ENCODE assay signal across 8 cellular contexts in genomic region chr3:150763841-150764483, GRCh38. TPM values are rescaled to one million over a fixed set of nuclear protein-coding genes. Genes with fewer than 3 reads are reported as not detected.
DNase-seq lines count a peak whose midpoint lies in the region; ATAC-seq and TF ChIP-seq lines count a peak whose summit lies in the region.

No MANE protein-coding gene starts in this region.

- peaks cover 43% of the 10 kb centered on the region for H3K4me1 Mint-ChIP-seq in activated CD4-positive, alpha-beta T cell treated with anti-CD3 and anti-CD28 coated beads, Interleukin-2, amount 10 ng/mL, durations not matched to agents 7 days and 5 days
- H3K4me1 Mint-ChIP-seq in endothelial cell (ENCODE audit: unreplicated experiment) = peaks cover 19% of the 10 kb centered on the region
- peaks cover 35% of the 10 kb centered on the region for H3K4me1 Mint-ChIP-seq in memory B cell

- H3K9me3 Mint-ChIP-seq in activated CD4-positive, alpha-beta T cell treated with anti-CD3 and anti-CD28 coated beads, Interleukin-2, amount 10 ng/mL, durations not matched to agents 7 days and 5 days = no peaks in the 10 kb centered on the region
- H3K9me3 Mint-ChIP-seq in endothelial cell (ENCODE audit: unreplicated experiment) (no peaks in the 10 kb centered on the region), memory B cell (no peaks in the 10 kb centered on the region)

- peak overlapping the region; percentile 92 for H3K4me3 Mint-ChIP-seq in activated CD4-positive, alpha-beta T cell treated with anti-CD3 and anti-CD28 coated beads, Interleukin-2, amount 10 ng/mL, durations not matched to agents 7 days and 5 days
- peak overlapping the region; percentile 97 for H3K4me3 Mint-ChIP-seq in endothelial cell (ENCODE audit: unreplicated experiment)
- H3K4me3 Mint-ChIP-seq in memory B cell = peak overlapping the region; percentile 99

- POLR2A ChIA-PET in activated CD4-positive, alpha-beta T cell treated with anti-CD3 and anti-CD28 coated beads, Interleukin-2, amount 10 ng/mL, durations not matched to agents 7 days and 5 days (lab: Charles Lee) = interaction anchor here (0.5 to 1.6 kb wide), 3 partner anchors 11 to 60 kb away, joined by 3 to 5 read pairs (median 3); partner anchors contain the start of gene ERICH6

- H3K36me3 Mint-ChIP-seq in activated CD4-positive, alpha-beta T cell treated with anti-CD3 and anti-CD28 coated beads, Interleukin-2, amount 10 ng/mL, durations not matched to agents 7 days and 5 days (ENCODE audit: low read depth) = peaks cover 25% of the 10 kb centered on the region
- H3K36me3 Mint-ChIP-seq in endothelial cell (ENCODE audit: low read depth, unreplicated experiment) (no peaks in the 10 kb centered on the region), memory B cell (no peaks in the 10 kb centered on the region)

- no peaks in the 10 kb centered on the region for H3K27me3 Mint-ChIP-seq in activated CD4-positive, alpha-beta T cell treated with anti-CD3 and anti-CD28 coated beads, Interleukin-2, amount 10 ng/mL, durations not matched to agents 7 days and 5 days
- H3K27me3 Mint-ChIP-seq in endothelial cell (ENCODE audit: unreplicated experiment) (peaks cover 11% of the 10 kb centered on the region), memory B cell (peaks cover 1% of the 10 kb centered on the region)

- TF ChIP-seq CTCF in endothelial cell (IDR thresholded peaks at IDR 0.05; ENCODE audit: unreplicated experiment) = no peak

- DNase-seq in activated T-cell treated with anti-CD3 and anti-CD28 coated beads for 24 hours (ENCODE audit: low read depth) (peak; percentile 28), NCI-H146 treated with DMSO at 0.1 percent for 48 hours (lab: John Stamatoyannopoulos, UW; ENCODE audit: unreplicated experiment) (peak; percentile 74), endothelial cell (ENCODE audit: low spot score) (peak; percentile 57), memory B cell (ENCODE audit: low spot score in 2 of 2) (no peak), stromal cell of bone marrow (ENCODE audit: low read depth) (peak; percentile 47)
- DNase-seq in activated T-cell treated with anti-CD3 and anti-CD28 coated beads, Interleukin-2, amount 50 U/mL, for 48 hours = no peak
- peak; percentile 51 for DNase-seq in activated CD4-positive, alpha-beta T cell treated with anti-CD3 and anti-CD28 coated beads, Interleukin-2, amount 10 ng/mL, durations not matched to agents 7 days and 5 days

- peak overlapping the region; percentile 100 for H3K27ac Mint-ChIP-seq in activated CD4-positive, alpha-beta T cell treated with anti-CD3 and anti-CD28 coated beads, Interleukin-2, amount 10 ng/mL, durations not matched to agents 7 days and 5 days
- H3K27ac Mint-ChIP-seq in endothelial cell (ENCODE audit: unreplicated experiment) = peak overlapping the region; percentile 97
- peak overlapping the region; percentile 95 for H3K27ac Mint-ChIP-seq in memory B cell

- ATAC-seq in HG02642 (IDR thresholded peaks at IDR 0.05; ENCODE audit: poor library complexity, unreplicated experiment) (peak; percentile 12), memory B cell (ENCODE audit: low read depth) (no peak)

- CTCF ChIA-PET in activated CD4-positive, alpha-beta T cell treated with anti-CD3 and anti-CD28 coated beads, Interleukin-2, amount 10 ng/mL, durations not matched to agents 7 days and 5 days (lab: Charles Lee) = interaction anchor here (0.5 to 5.5 kb wide), 16 partner anchors 13 to 516 kb away, joined by 3 to 61 read pairs (median 3); partner anchors contain the start of genes ERICH6, SERP1 and TSC22D2

RNA-seq across cellular contexts. Expression of gene SIAH2, which starts 1.0 kb away (rescaled TPM):
- total RNA-seq in activated CD4-positive, alpha-beta T cell treated with anti-CD3 and anti-CD28 coated beads, Interleukin-2, amount 10 ng/mL, durations not matched to agents 7 days and 5 days = 10 to 100 TPM; 30.9 to 40.8 TPM
- 13.2 TPM for total RNA-seq in endothelial cell (ENCODE audit: unreplicated experiment)

Comparison
In these comparisons a context has a peak if more than half of its experiments do, and no peak if none do; other contexts are left out.
1. DNase-seq: peak in activated T-cell treated with anti-CD3 and anti-CD28 coated beads for 24 hours (single experiment), NCI-H146 treated with DMSO at 0.1 percent for 48 hours (single experiment), activated CD4-positive, alpha-beta T cell treated with anti-CD3 and anti-CD28 coated beads, Interleukin-2, amount 10 ng/mL, durations not matched to agents 7 days and 5 days (single experiment), endothelial cell (single experiment) and stromal cell of bone marrow (single experiment); none in activated T-cell treated with anti-CD3 and anti-CD28 coated beads, Interleukin-2, amount 50 U/mL, for 48 hours (0 of 2) and memory B cell (0 of 2).
2. Peak in every context shown above with its lines, with median percentiles within 50 percentile points of each other: H3K27ac Mint-ChIP-seq and H3K4me3 Mint-ChIP-seq.